Comparison of ENCODE assay signal across 27 cellular contexts in genomic region chr3:122235147-122235546, GRCh38. TPM values are rescaled to one million over a fixed set of nuclear protein-coding genes. Genes with fewer than 3 reads are reported as not detected.
DNase-seq lines count a peak whose midpoint lies in the region; ATAC-seq and TF ChIP-seq lines count a peak whose summit lies in the region.
"Had no signal": no experiment of that assay in that cellular context is flagged by ENCODE, and none has a peak within 500 bp of the region (broad histone marks: within the 10 kb centered on the region; RNA-seq: fewer than 3 reads in every experiment).

No MANE protein-coding gene starts in this region.

- no peaks in the 10 kb centered on the region for H3K9me3 ChIP-seq in psoas muscle

- WGBS in psoas muscle, 3 donors = 88 to 93% (median 89%) methylated on average over 3 of the region's 3 CpGs

- no peak overlapping the region for H3K27ac ChIP-seq in psoas muscle
- H3K27ac ChIP-seq: SK-N-MC had no signal

- POLR2A ChIA-PET in GM10248 (lab: Yijun Ruan, JAX) = no interaction called here

- DNase-seq in GM10248 (ENCODE audit: extremely low spot score) = peak; percentile 39
- DNase-seq in activated T-cell treated with anti-CD3 and anti-CD28 coated beads for 4 hours = no peak
- DNase-seq in psoas muscle = no peak
- DNase-seq in GM20000 (ENCODE audit: low spot score) = no peak
- DNase-seq: activated CD4-positive, alpha-beta T cell treated with anti-CD3 and anti-CD28 coated beads, Interleukin-2, amount 10 ng/mL, durations not matched to agents 7 days and 5 days; activated T-cell treated with anti-CD3 and anti-CD28 coated beads, Interleukin-2, amount 50 U/mL, for 4 hours; CD4-positive, CD25-positive, alpha-beta regulatory T cell; cortex of kidney; DMS79; erythroblast; H9; Karpas-422; naive thymus-derived CD4-positive, alpha-beta T cell; NCI-H1105; NCI-H2171 treated with DMSO at 0.1 percent for 48 hours; NCI-H774; small intestine; T1000; trophoblast cell had no signal

- no peaks in the 10 kb centered on the region for H3K36me3 ChIP-seq in psoas muscle (ENCODE audit: insufficient read depth in 1 of 2, low read depth in 1 of 2)

- CTCF ChIA-PET in GM10248 (lab: Yijun Ruan, JAX) = interaction anchor here (2.8 to 4.0 kb wide), 2 partner anchors 11 to 17 kb away, joined by 13 to 15 read pairs; no protein-coding TSS in a partner anchor

- ATAC-seq in GM18907 (IDR thresholded peaks at IDR 0.05; ENCODE audit: unreplicated experiment) = peak; percentile 47
- ATAC-seq in HG02571 (IDR thresholded peaks at IDR 0.05; ENCODE audit: unreplicated experiment) = peak; percentile 50
- ATAC-seq in HG03439 (IDR thresholded peaks at IDR 0.05; ENCODE audit: unreplicated experiment) = peak; percentile 42
- ATAC-seq in HG03442 (IDR thresholded peaks at IDR 0.05; ENCODE audit: unreplicated experiment) = no peak
- no peak for ATAC-seq in psoas muscle
- ATAC-seq: naive thymus-derived CD4-positive, alpha-beta T cell; Panc1 had no signal

- intact Hi-C loops in psoas muscle (cut with DNase I) = no loop called here

- peaks cover 0 to 7% (median 0%) of the 10 kb centered on the region in 3 donors for H3K27me3 ChIP-seq in psoas muscle (ENCODE audit: insufficient read depth in 3 of 3, low read length in 2 of 3)

- H3K4me1 ChIP-seq in psoas muscle = no peaks in the 10 kb centered on the region

- TF ChIP-seq CTCF in GM10248 (IDR thresholded peaks at IDR 0.05; ENCODE audit: control extremely low read depth, extremely low read depth, low read depth, missing control alignments) = no peak
- TF ChIP-seq CTCF in psoas muscle (IDR thresholded peaks at IDR 0.05) = no peak
- TF ChIP-seq CTCF in GM20000 (IDR thresholded peaks at IDR 0.05; ENCODE audit: extremely low read depth, missing control alignments) = no peak

- H3K4me3 ChIP-seq in psoas muscle = no peak overlapping the region
- H3K4me3 ChIP-seq: SK-N-MC had no signal

RNA-seq across cellular contexts. Expression of gene CASR, which starts 51.7 kb away (rescaled TPM):
- total RNA-seq in psoas muscle = under 1 TPM in 1 of 4 donors, not detected in 3; 0.02 TPM
- polyA plus RNA-seq in psoas muscle = not detected
- total RNA-seq: CD4-positive, CD25-positive, alpha-beta regulatory T cell; glomerular endothelial cell; lower leg skin had no signal
- polyA plus RNA-seq: naive thymus-derived CD4-positive, alpha-beta T cell had no signal

Comparison
In these comparisons a context has a peak if more than half of its experiments do, and no peak if none do; other contexts are left out.
1. ATAC-seq: peak in GM18907 (single experiment), HG02571 (single experiment) and HG03439 (single experiment); none in HG03442 (single experiment) and psoas muscle (0 of 4).